1 cellular context compared by ENCODE assay signal in genomic region chr1:58592521-58593134, GRCh38.
TF ChIP-seq lines count a peak whose summit lies in the region.

No MANE protein-coding gene starts in this region.

TF ChIP-seq in SK-N-SH, 30 proteins besides CTCF, POLR2A, EP300 and RAD21 (continued from another document):
- TF ChIP-seq IRF3 (IDR thresholded peaks at IDR 0.05; ENCODE audit: low read depth, low read length) (no peak), JUND (IDR thresholded peaks at IDR 0.05) (peak; percentile 94), REST (IDR thresholded peaks at IDR 0.05; ENCODE audit: low read depth, low read length) (peak; percentile 48; the same call in 1 of the 2 replicates), MAX (IDR thresholded peaks at IDR 0.05; ENCODE audit: low read depth) (peak; percentile 84), TEAD4 (IDR thresholded peaks at IDR 0.05; ENCODE audit: borderline replicate concordance, insufficient read depth) (peak; percentile 98), POLR2AphosphoS5 (IDR thresholded peaks at IDR 0.05; ENCODE audit: low read depth, low read length) (peak; percentile 67; the same call in 1 of the 2 replicates)
